Comparison of ENCODE assay signal across 1 cellular context in genomic region chr6:75481936-75482593, GRCh38.
TF ChIP-seq lines count a peak whose summit lies in the region.

No MANE protein-coding gene starts in this region.

TF ChIP-seq in HEK293, 187 proteins besides CTCF, POLR2A, EP300 and RAD21 (continued from another document):
- TF ChIP-seq ZNF777 (tag by site-specific recombination; IDR thresholded peaks at IDR 0.05; ENCODE audit: borderline replicate concordance) (no peak), ZNF266 (tag by site-specific recombination; IDR thresholded peaks at IDR 0.05; ENCODE audit: low read depth) (no peak), SCRT2 (tag by site-specific recombination; IDR thresholded peaks at IDR 0.05) (peak; percentile 82), ZNF175 (tag by site-specific recombination; IDR thresholded peaks at IDR 0.05) (no peak), SCRT1 (tag by site-specific recombination; IDR thresholded peaks at IDR 0.05; ENCODE audit: borderline replicate concordance) (0 out of 2 replicates have a peak, but pooled peaks have one; percentile 55)
TF ChIP-seq in HEK293: peak in this region for 3.
